Comparison of ENCODE assay signal across 1 cellular context in genomic region chr17:51097708-51098446, GRCh38.
TF ChIP-seq lines count a peak whose summit lies in the region.

No MANE protein-coding gene starts in this region.

TF ChIP-seq in HepG2, 621 proteins besides CTCF, POLR2A, EP300 and RAD21 (continued from another document and continues in another):
- TF ChIP-seq ZNF609 (CRISPR knock-in tag; IDR thresholded peaks at IDR 0.05; ENCODE audit: borderline replicate concordance), result no peak
- no peak for TF ChIP-seq ZBTB34 (CRISPR knock-in tag; IDR thresholded peaks at IDR 0.05)
- TF ChIP-seq ZFP36L2 (CRISPR knock-in tag; IDR thresholded peaks at IDR 0.05), result no peak
- TF ChIP-seq ZNF160 (CRISPR knock-in tag; IDR thresholded peaks at IDR 0.05), result no peak
- TF ChIP-seq GATAD1 (CRISPR knock-in tag; IDR thresholded peaks at IDR 0.05), result no peak
- no peak for TF ChIP-seq ZNF776 (CRISPR knock-in tag; IDR thresholded peaks at IDR 0.05)
- no peak for TF ChIP-seq THAP8 (CRISPR knock-in tag; IDR thresholded peaks at IDR 0.05; ENCODE audit: borderline replicate concordance)
- TF ChIP-seq TCF7 (IDR thresholded peaks at IDR 0.05; ENCODE audit: low read depth), result no peak
- TF ChIP-seq KAT2B (IDR thresholded peaks at IDR 0.05; ENCODE audit: borderline replicate concordance, low read depth, low read length), result no peak
- TF ChIP-seq ZBTB7A (CRISPR knock-in tag; IDR thresholded peaks at IDR 0.05), result no peak
- TF ChIP-seq KLF12 (CRISPR knock-in tag; IDR thresholded peaks at IDR 0.05; ENCODE audit: borderline replicate concordance), result no peak
- TF ChIP-seq GZF1 (CRISPR knock-in tag; IDR thresholded peaks at IDR 0.05), result no peak
- no peak for TF ChIP-seq YEATS4 (CRISPR knock-in tag; IDR thresholded peaks at IDR 0.05; ENCODE audit: borderline replicate concordance)
- TF ChIP-seq ZNF547 (CRISPR knock-in tag; IDR thresholded peaks at IDR 0.05), result no peak; the same call in 1 of the 2 replicates
- TF ChIP-seq HCFC1 (IDR thresholded peaks at IDR 0.05; ENCODE audit: low read depth, low read length), result no peak
- TF ChIP-seq HBP1 (CRISPR knock-in tag; IDR thresholded peaks at IDR 0.05; ENCODE audit: low read depth), result no peak
- TF ChIP-seq ATF6 (CRISPR knock-in tag; conservative IDR thresholded peaks at IDR 0.05), result no peak
- no peak for TF ChIP-seq KLF15 (CRISPR knock-in tag; IDR thresholded peaks at IDR 0.05; ENCODE audit: borderline replicate concordance)
- TF ChIP-seq ZNF354B (CRISPR knock-in tag; IDR thresholded peaks at IDR 0.05), result no peak
- TF ChIP-seq DBP (CRISPR knock-in tag; IDR thresholded peaks at IDR 0.05; ENCODE audit: not compliant biosample characterization), result no peak
- TF ChIP-seq ATRX (CRISPR knock-in tag; IDR thresholded peaks at IDR 0.05; ENCODE audit: borderline replicate concordance), result no peak
- TF ChIP-seq MYNN (CRISPR knock-in tag; IDR thresholded peaks at IDR 0.05; ENCODE audit: low read depth), result no peak
- no peak for TF ChIP-seq NR3C1 (CRISPR knock-in tag; IDR thresholded peaks at IDR 0.05)
- no peak for TF ChIP-seq ZBTB44 (CRISPR knock-in tag; IDR thresholded peaks at IDR 0.05)
- TF ChIP-seq ZKSCAN5 (CRISPR knock-in tag; IDR thresholded peaks at IDR 0.05), result no peak
- peak; percentile 77; the same call in 1 of the 2 replicates for TF ChIP-seq TBX3 (IDR thresholded peaks at IDR 0.05; ENCODE audit: borderline replicate concordance)
- TF ChIP-seq ZNF230 (CRISPR knock-in tag; IDR thresholded peaks at IDR 0.05), result no peak
- TF ChIP-seq RNF2 (conservative IDR thresholded peaks at IDR 0.05; ENCODE audit: low read depth), result no peak
- TF ChIP-seq ZBTB43 (CRISPR knock-in tag; conservative IDR thresholded peaks at IDR 0.05), result no peak
- no peak for TF ChIP-seq ASH2L (IDR thresholded peaks at IDR 0.05; ENCODE audit: insufficient read length, low read depth, low read length)
- no peak for TF ChIP-seq ZFP91 (CRISPR knock-in tag; IDR thresholded peaks at IDR 0.05; ENCODE audit: borderline replicate concordance)
- peak; percentile 49; the same call in 1 of the 2 replicates for TF ChIP-seq PHF21A (CRISPR knock-in tag; IDR thresholded peaks at IDR 0.05)
- no peak for TF ChIP-seq ZNF260 (CRISPR knock-in tag; IDR thresholded peaks at IDR 0.05; ENCODE audit: borderline replicate concordance, low read depth)
- peak; percentile 99 for TF ChIP-seq ZNF362 (CRISPR knock-in tag; IDR thresholded peaks at IDR 0.05; ENCODE audit: borderline replicate concordance)
- TF ChIP-seq TFE3 (CRISPR knock-in tag; IDR thresholded peaks at IDR 0.05), result no peak
- TF ChIP-seq ZNF367 (CRISPR knock-in tag; IDR thresholded peaks at IDR 0.05; ENCODE audit: borderline replicate concordance), result no peak
- no peak for TF ChIP-seq ETV6 (CRISPR knock-in tag; conservative IDR thresholded peaks at IDR 0.05)
- TF ChIP-seq CBX1 (IDR thresholded peaks at IDR 0.05; ENCODE audit: low read depth), result no peak
- peak; percentile 61 for TF ChIP-seq CEBPG (CRISPR knock-in tag; IDR thresholded peaks at IDR 0.05)
- TF ChIP-seq TFDP2 (CRISPR knock-in tag; IDR thresholded peaks at IDR 0.05), result no peak
- no peak for TF ChIP-seq PLRG1 (conservative IDR thresholded peaks at IDR 0.05)
- TF ChIP-seq SMAD9 (CRISPR knock-in tag; IDR thresholded peaks at IDR 0.05), result no peak
- no peak for TF ChIP-seq ZBTB3 (CRISPR knock-in tag; IDR thresholded peaks at IDR 0.05; ENCODE audit: borderline replicate concordance, low read depth)
